10 cellular contexts compared by ENCODE assay signal in the genomic region with DNA sequence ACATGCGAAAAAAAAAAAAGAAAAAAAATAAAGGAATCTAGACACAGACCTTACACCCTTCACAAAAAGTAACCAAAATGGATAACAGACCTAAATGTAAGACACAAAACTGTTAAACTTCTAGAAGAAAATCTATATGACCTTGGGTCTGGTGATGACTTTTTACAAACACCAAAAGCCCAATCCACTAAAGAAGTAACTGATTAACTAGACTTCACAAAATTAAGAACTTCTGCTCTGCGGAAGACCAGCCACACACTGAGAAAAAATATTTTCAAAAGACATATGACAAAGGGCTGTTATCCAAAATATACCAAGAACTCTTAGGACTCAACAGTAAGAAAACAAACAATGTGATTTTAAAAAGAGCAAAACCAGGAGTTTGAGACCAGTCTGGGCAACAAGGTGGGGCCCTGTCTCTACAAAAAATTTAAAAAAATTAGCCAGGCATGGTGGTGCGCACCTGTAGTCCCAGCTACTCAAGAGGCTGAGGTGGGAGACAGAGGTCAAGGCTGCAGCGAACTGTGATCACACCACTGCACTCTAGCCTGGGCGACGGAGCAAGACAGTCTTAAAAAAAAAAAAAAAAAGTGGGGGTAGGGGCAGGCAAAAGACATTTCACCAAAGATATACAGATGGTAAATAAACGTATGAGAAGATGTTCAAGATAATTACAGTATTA.
"Had no signal": no experiment of that assay in that cellular context is flagged by ENCODE, and none has a peak within 500 bp of the region (broad histone marks: within the 10 kb centered on the region; RNA-seq: fewer than 3 reads in every experiment).

No MANE protein-coding gene starts in this region.

- H3K4me3 Mint-ChIP-seq: activated CD4-positive, alpha-beta T cell treated with anti-CD3 and anti-CD28 coated beads, Interleukin-2, amount 10 ng/mL, durations not matched to agents 7 days and 5 days had no signal

- H3K27ac Mint-ChIP-seq: activated CD4-positive, alpha-beta T cell treated with anti-CD3 and anti-CD28 coated beads, Interleukin-2, amount 10 ng/mL, durations not matched to agents 7 days and 5 days had no signal

- H3K27me3 ChIP-seq: esophagus squamous epithelium had no signal

- H3K4me3 ChIP-seq: esophagus squamous epithelium had no signal

- H3K9me3 Mint-ChIP-seq: activated CD4-positive, alpha-beta T cell treated with anti-CD3 and anti-CD28 coated beads, Interleukin-2, amount 10 ng/mL, durations not matched to agents 7 days and 5 days had no signal

- H3K9me3 ChIP-seq: esophagus squamous epithelium had no signal

- H3K27ac ChIP-seq: esophagus squamous epithelium had no signal

- H3K27me3 Mint-ChIP-seq: activated CD4-positive, alpha-beta T cell treated with anti-CD3 and anti-CD28 coated beads, Interleukin-2, amount 10 ng/mL, durations not matched to agents 7 days and 5 days had no signal

- DNase-seq: activated CD4-positive, alpha-beta T cell treated with anti-CD3 and anti-CD28 coated beads, Interleukin-2, amount 10 ng/mL, durations not matched to agents 7 days and 5 days; activated CD4-positive, CD25-positive, alpha-beta regulatory T cell; activated gamma-delta T cell; activated T-cell treated with anti-CD3 and anti-CD28 coated beads, Interleukin-2, amount 50 U/mL, for 1 hour; esophagus squamous epithelium; foreskin fibroblast; head of caudate nucleus; left ventricle myocardium superior; stimulated activated CD4-positive, alpha-beta T cell treated with anti-CD3 and anti-CD28 coated beads, Interleukin-4, amount 100 ng/mL, for 1 hour; T-helper 9 cell had no signal
